8 cellular contexts compared by ENCODE assay signal in genomic region chr2:79512442-79513401, GRCh38. TPM values are rescaled to one million over a fixed set of nuclear protein-coding genes. Genes with fewer than 3 reads are reported as not detected.
A peak's percentile ranks its signal among the peaks of the same experiment; 100 is the strongest.
DNase-seq lines count a peak whose midpoint lies in the region; ATAC-seq and TF ChIP-seq lines count a peak whose summit lies in the region.

Gene CTNNA2, plus strand, starts transcription at chr2:79513051.

- no peak within 1 kb of the TSS for H3K27ac Mint-ChIP-seq in Caco-2 (ENCODE audit: unreplicated experiment)
- no peak within 1 kb of the TSS for H3K27ac Mint-ChIP-seq in activated T-cell treated with anti-CD3 and anti-CD28 coated beads, Interleukin-2, amount 50 U/mL, for 72 hours
- no peak within 1 kb of the TSS for H3K27ac Mint-ChIP-seq in stimulated activated effector memory CD8-positive, alpha-beta T cell treated with anti-CD3 and anti-CD28 coated beads, Interleukin-12 subunit alpha, Interleukin-12 subunit beta, amount 100 ng/mL, for 72 hours

- no peaks in the 10 kb centered on the region for H3K4me1 ChIP-seq in Caco-2

- intact Hi-C loops in Caco-2 (cut with micrococcal nuclease; ENCODE audit: unreplicated experiment): no loop called here

- H3K4me3 Mint-ChIP-seq in Caco-2 (ENCODE audit: unreplicated experiment): peak within 1 kb of the TSS; percentile 61
- peak within 1 kb of the TSS; percentile 19 to 66 for H3K4me3 Mint-ChIP-seq in activated T-cell treated with anti-CD3 and anti-CD28 coated beads, Interleukin-2, amount 50 U/mL, for 72 hours
- H3K4me3 Mint-ChIP-seq in stimulated activated effector memory CD8-positive, alpha-beta T cell treated with anti-CD3 and anti-CD28 coated beads, Interleukin-12 subunit alpha, Interleukin-12 subunit beta, amount 100 ng/mL, for 72 hours: no peak within 1 kb of the TSS

- peak; percentile 49 to 72 for DNase-seq in Caco-2
- peak; percentile 68 for DNase-seq in NCI-H187 treated with DMSO at 0.1 percent for 48 hours (lab: John Stamatoyannopoulos, UW)
- peak; percentile 3 to 10 for DNase-seq in activated T-cell treated with anti-CD3 and anti-CD28 coated beads, Interleukin-2, amount 50 U/mL, for 72 hours
- peak; percentile 55 for DNase-seq in hepatic stellate cell (ENCODE audit: low spot score)
- peak; percentile 88 for DNase-seq in putamen (ENCODE audit: low spot score)
- DNase-seq in stimulated activated effector memory CD8-positive, alpha-beta T cell treated with anti-CD3 and anti-CD28 coated beads, Interleukin-12 subunit alpha, Interleukin-12 subunit beta, amount 100 ng/mL, for 72 hours (ENCODE audit: low spot score in 2 of 2): no peak
- DNase-seq in NK-92 (lab: John Stamatoyannopoulos, UW; ENCODE audit: unreplicated experiment): no peak

- H3K4me3 ChIP-seq in Caco-2 (ENCODE audit: low read depth, low read length): peak within 1 kb of the TSS; percentile 34

- H3K27me3 Mint-ChIP-seq in Caco-2 (ENCODE audit: insufficient read depth, unreplicated experiment): peaks cover 10% of the 10 kb centered on the region
- peaks cover 16% of the 10 kb centered on the region for H3K27me3 Mint-ChIP-seq in activated T-cell treated with anti-CD3 and anti-CD28 coated beads, Interleukin-2, amount 50 U/mL, for 72 hours (ENCODE audit: low read depth)

- no peaks in the 10 kb centered on the region for H3K9me3 Mint-ChIP-seq in Caco-2 (ENCODE audit: unreplicated experiment)
- H3K9me3 Mint-ChIP-seq in activated T-cell treated with anti-CD3 and anti-CD28 coated beads, Interleukin-2, amount 50 U/mL, for 72 hours: peaks cover 6 to 7% of the 10 kb centered on the region in 2 donors
- H3K9me3 Mint-ChIP-seq in stimulated activated effector memory CD8-positive, alpha-beta T cell treated with anti-CD3 and anti-CD28 coated beads, Interleukin-12 subunit alpha, Interleukin-12 subunit beta, amount 100 ng/mL, for 72 hours: peaks cover 14% of the 10 kb centered on the region

- no TSS peak for BruUV-seq in Caco-2 (replicated peaks; lab: Mats Ljungman, UMichigan)

- CTCF ChIA-PET in Caco-2 (lab: Charles Lee): no interaction called here

- no peaks in the 10 kb centered on the region for H3K36me3 ChIP-seq in Caco-2 (ENCODE audit: control insufficient read depth, insufficient read depth, low read length)

- H3K36me3 Mint-ChIP-seq in Caco-2 (ENCODE audit: insufficient read depth, unreplicated experiment): no peaks in the 10 kb centered on the region
- peaks cover 5 to 8% of the 10 kb centered on the region in 2 donors for H3K36me3 Mint-ChIP-seq in activated T-cell treated with anti-CD3 and anti-CD28 coated beads, Interleukin-2, amount 50 U/mL, for 72 hours (ENCODE audit: insufficient read depth in 2 of 2)
- no peaks in the 10 kb centered on the region for H3K36me3 Mint-ChIP-seq in stimulated activated effector memory CD8-positive, alpha-beta T cell treated with anti-CD3 and anti-CD28 coated beads, Interleukin-12 subunit alpha, Interleukin-12 subunit beta, amount 100 ng/mL, for 72 hours

- no peaks in the 10 kb centered on the region for H3K9me3 ChIP-seq in Caco-2

- ATAC-seq in GM21360 (IDR thresholded peaks at IDR 0.05; ENCODE audit: unreplicated experiment): peak; percentile 67
- ATAC-seq in activated T-cell treated with anti-CD3 and anti-CD28 coated beads, Interleukin-2, amount 50 U/mL, for 72 hours (replicated peaks in 1 of 2): peak in 1 of 2 donors; percentile 44
- ATAC-seq in stimulated activated effector memory CD8-positive, alpha-beta T cell treated with anti-CD3 and anti-CD28 coated beads, Interleukin-12 subunit alpha, Interleukin-12 subunit beta, amount 100 ng/mL, for 72 hours: no peak

- no peaks in the 10 kb centered on the region for H3K27me3 ChIP-seq in Caco-2 (replicated peaks; ENCODE audit: control insufficient read depth, insufficient read depth, low read length)

- TF ChIP-seq CTCF in Caco-2 (IDR thresholded peaks at IDR 0.05; ENCODE audit: insufficient read depth in 1 of 2, low read depth in 1 of 2, low read length in 1 of 2, severe bottlenecking in 1 of 2, unreplicated experiment in 1 of 2): peak in 1 of 2 experiments; percentile 21

- H3K4me1 Mint-ChIP-seq in Caco-2 (ENCODE audit: low read depth, unreplicated experiment): no peaks in the 10 kb centered on the region
- H3K4me1 Mint-ChIP-seq in activated T-cell treated with anti-CD3 and anti-CD28 coated beads, Interleukin-2, amount 50 U/mL, for 72 hours (ENCODE audit: low read depth): peaks cover 3% of the 10 kb centered on the region
- no peaks in the 10 kb centered on the region for H3K4me1 Mint-ChIP-seq in stimulated activated effector memory CD8-positive, alpha-beta T cell treated with anti-CD3 and anti-CD28 coated beads, Interleukin-12 subunit alpha, Interleukin-12 subunit beta, amount 100 ng/mL, for 72 hours

- POLR2A ChIA-PET in Caco-2 (lab: Charles Lee): no interaction called here

RNA-seq across cellular contexts. Expression of gene CTNNA2, which starts in this region (rescaled TPM):
- total RNA-seq in Caco-2 (2022): not detected in 2 replicates
- not detected for total RNA-seq in activated T-cell treated with anti-CD3 and anti-CD28 coated beads, Interleukin-2, amount 50 U/mL, for 72 hours

Comparison
In these comparisons a context has a peak if more than half of its experiments do, and no peak if none do; other contexts are left out.
1. Peak in DNase-seq and H3K4me3 ChIP-seq in Caco-2; RNA of the gene not detected or under 1 TPM.
2. Peak in DNase-seq in activated T-cell treated with anti-CD3 and anti-CD28 coated beads, Interleukin-2, amount 50 U/mL, for 72 hours; RNA of the gene not detected or under 1 TPM.
3. DNase-seq: peak in NCI-H187 treated with DMSO at 0.1 percent for 48 hours (single experiment), hepatic stellate cell (single experiment) and putamen (single experiment); none in stimulated activated effector memory CD8-positive, alpha-beta T cell treated with anti-CD3 and anti-CD28 coated beads, Interleukin-12 subunit alpha, Interleukin-12 subunit beta, amount 100 ng/mL, for 72 hours (0 of 2) and NK-92 (single experiment).